8 cellular contexts compared by ENCODE assay signal in the genomic region with DNA sequence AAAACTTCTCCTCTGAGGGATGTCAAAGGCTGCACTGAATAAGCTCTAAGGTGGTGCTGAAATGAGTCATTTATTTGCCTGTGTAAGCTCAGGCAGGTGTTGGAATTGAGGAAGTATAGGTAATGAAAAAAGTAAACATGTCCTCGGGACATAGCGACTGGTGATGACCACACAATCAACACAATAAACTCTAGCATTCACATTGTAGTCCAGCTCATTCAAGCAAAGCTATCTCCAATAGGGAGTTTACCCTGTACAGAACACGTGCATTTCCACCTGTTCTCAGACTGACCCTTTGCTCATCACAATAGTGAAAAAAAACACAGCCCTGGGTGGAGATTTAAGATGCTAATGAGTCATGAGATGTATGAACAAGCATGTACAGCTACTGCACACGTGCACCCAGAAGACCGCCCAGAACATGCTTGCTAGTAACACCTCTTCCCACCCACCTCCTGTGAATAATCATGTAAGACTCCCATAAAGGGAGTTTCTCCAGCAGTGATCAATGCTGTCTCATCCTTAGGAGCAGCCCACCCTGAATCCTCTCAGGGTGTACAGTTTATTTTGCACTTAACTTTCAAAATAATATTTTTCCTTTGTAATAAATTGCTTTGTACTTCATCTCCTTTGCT. TPM values are rescaled to one million over a fixed set of nuclear protein-coding genes. Genes with fewer than 3 reads are reported as not detected.
DNase-seq lines count a peak whose midpoint lies in the region; ATAC-seq and TF ChIP-seq lines count a peak whose summit lies in the region.

No MANE protein-coding gene starts in this region.

- intact Hi-C loops in body of pancreas (cut with DNase I): no loop called here

- H3K4me3 ChIP-seq in GM06990 (replicated peaks; ENCODE audit: low read depth, low read length) (peak overlapping the region; percentile 59), body of pancreas (no peak overlapping the region), lung (no peak overlapping the region)

- peak overlapping the region; percentile 94 to 99 for H3K27ac Mint-ChIP-seq in T-cell
- peak overlapping the region; percentile 94 for H3K27ac Mint-ChIP-seq in stimulated activated naive B cell treated with anti-CD40 and anti-IgM and Interleukin-4, amounts not matched to agents 10 μg/mL and 1 μg/mL and 100 μg/mL, for 72 hours

- H3K36me3 Mint-ChIP-seq in T-cell: peaks cover 9% of the 10 kb centered on the region
- H3K36me3 Mint-ChIP-seq in stimulated activated naive B cell treated with anti-CD40 and anti-IgM and Interleukin-4, amounts not matched to agents 10 μg/mL and 1 μg/mL and 100 μg/mL, for 72 hours: peaks cover 0 to 4% of the 10 kb centered on the region in 2 donors

- H3K27ac ChIP-seq in body of pancreas (peak overlapping the region; percentile 75 to 93 (median 91)), lung (ENCODE audit: low read depth in 1 of 2, low read length in 1 of 2) (peak overlapping the region; percentile 85 to 93)

- H3K4me1 ChIP-seq in body of pancreas: peaks cover 60% of the 10 kb centered on the region
- peaks cover 0 to 17% of the 10 kb centered on the region in 2 donors for H3K4me1 ChIP-seq in lung (ENCODE audit: control insufficient read depth in 2 of 2, insufficient read depth in 2 of 2, low read length in 2 of 2)

- no peaks in the 10 kb centered on the region; the same call in 1 of the 2 replicates for H3K36me3 ChIP-seq in GM06990 (ENCODE audit: control insufficient read depth, insufficient read depth, low read length)
- H3K36me3 ChIP-seq in body of pancreas (replicated peaks in 1 of 2; ENCODE audit: insufficient read depth in 1 of 2, low read depth in 2 of 2): no peaks in the 10 kb centered on the region
- no peaks in the 10 kb centered on the region for H3K36me3 ChIP-seq in lung (ENCODE audit: control insufficient read depth in 2 of 2, insufficient read depth in 2 of 2, low read length in 2 of 2)

- H3K9me3 ChIP-seq in body of pancreas (no peaks in the 10 kb centered on the region), lung (ENCODE audit: control insufficient read depth in 2 of 2, insufficient read depth in 1 of 2, low read length in 1 of 2) (peaks cover 0 to 3% of the 10 kb centered on the region in 2 donors)

- WGBS in body of pancreas, 2 donors: 15 to 20% methylated on average over 5 of the region's 5 CpGs
- WGBS in lung, 2 donors: 10 to 23% methylated on average over 5 of the region's 5 CpGs

- CTCF ChIA-PET in T-cell (lab: Charles Lee): interaction anchor here in 1 of 2 donors (0.8 to 1.3 kb wide), 2 partner anchors 163 to 241 kb away, joined by 3 to 8 read pairs; no protein-coding TSS in a partner anchor

- peaks cover 60 to 73% (median 66%) of the 10 kb centered on the region in 3 donors for H3K4me1 Mint-ChIP-seq in T-cell
- peaks cover 28 to 48% of the 10 kb centered on the region in 2 donors for H3K4me1 Mint-ChIP-seq in stimulated activated naive B cell treated with anti-CD40 and anti-IgM and Interleukin-4, amounts not matched to agents 10 μg/mL and 1 μg/mL and 100 μg/mL, for 72 hours

- peak overlapping the region; percentile 72 to 86 (median 83) for H3K4me3 Mint-ChIP-seq in T-cell
- peak overlapping the region; percentile 90 to 92 for H3K4me3 Mint-ChIP-seq in stimulated activated naive B cell treated with anti-CD40 and anti-IgM and Interleukin-4, amounts not matched to agents 10 μg/mL and 1 μg/mL and 100 μg/mL, for 72 hours

- POLR2A ChIA-PET in T-cell (lab: Charles Lee): interaction anchor here in 1 of 2 donors (0.7 to 0.9 kb wide), 2 partner anchors 66 to 150 kb away, joined by 4 to 6 read pairs; no protein-coding TSS in a partner anchor

- DNase-seq in GM06990 (ENCODE audit: extremely low read depth, insufficient read length) (peak; percentile 71), HCEC 1CT (peak; percentile 73), M059J (ENCODE audit: low read depth) (peak; percentile 82), T-cell (peak in 32 of 34 experiments; percentile 6 to 68 (median 43)), body of pancreas (peak; percentile 14 to 59 (median 43)), lung (ENCODE audit: low spot score) (no peak), NCI-H1092 treated with DMSO at 0.1 percent for 48 hours (lab: John Stamatoyannopoulos, UW) (no peak)
- DNase-seq in stimulated activated naive B cell treated with anti-CD40 and anti-IgM and Interleukin-4, amounts not matched to agents 10 μg/mL and 1 μg/mL and 100 μg/mL, for 72 hours: peak; percentile 51

- TF ChIP-seq POLR2A in body of pancreas (IDR thresholded peaks at IDR 0.05): peak in 2 of 3 donors; percentile 22 to 32

- no peak for TF ChIP-seq CTCF in GM06990 (IDR thresholded peaks at IDR 0.05; ENCODE audit: insufficient read depth, low read length, poor library complexity, severe bottlenecking)
- peak in 1 of 7 experiments; percentile 6 for TF ChIP-seq CTCF in body of pancreas (IDR thresholded peaks at IDR 0.05)
- TF ChIP-seq CTCF in lung (IDR thresholded peaks at IDR 0.05; ENCODE audit: control extremely low read depth, extremely low read depth): no peak

- no peaks in the 10 kb centered on the region for H3K27me3 Mint-ChIP-seq in T-cell
- no peaks in the 10 kb centered on the region for H3K27me3 Mint-ChIP-seq in stimulated activated naive B cell treated with anti-CD40 and anti-IgM and Interleukin-4, amounts not matched to agents 10 μg/mL and 1 μg/mL and 100 μg/mL, for 72 hours

- ATAC-seq in T-cell (replicated peaks in 1 of 4) (peak; percentile 71 to 78 (median 76)), body of pancreas (peak; percentile 88), lung (ENCODE audit: insufficient read depth, low FRiP score) (peak; percentile 75)
- ATAC-seq in stimulated activated naive B cell treated with anti-CD40 and anti-IgM and Interleukin-4, amounts not matched to agents 10 μg/mL and 1 μg/mL and 100 μg/mL, for 72 hours (replicated peaks): peak; percentile 79 to 82

- H3K9me3 Mint-ChIP-seq in T-cell: no peaks in the 10 kb centered on the region
- H3K9me3 Mint-ChIP-seq in stimulated activated naive B cell treated with anti-CD40 and anti-IgM and Interleukin-4, amounts not matched to agents 10 μg/mL and 1 μg/mL and 100 μg/mL, for 72 hours: peaks cover 3% of the 10 kb centered on the region in 2 donors

- H3K27me3 ChIP-seq in GM06990 (replicated peaks; ENCODE audit: control insufficient read depth, insufficient read depth, low read length) (no peaks in the 10 kb centered on the region), body of pancreas (no peaks in the 10 kb centered on the region), lung (ENCODE audit: control insufficient read depth, insufficient read depth) (no peaks in the 10 kb centered on the region)

RNA-seq across cellular contexts. Expression of gene POU5F1, which starts 33.0 kb away (rescaled TPM):
- total RNA-seq in M059J (2014; rRNA removed; shearing (Covaris generic)): 0.39 TPM in 1 of 2 replicates, not detected in the other
- total RNA-seq in T-cell: 1 to 10 TPM in 3 of 5 donors, under 1 TPM in 1, not detected in 1; 0.61 to 3.9 (median 2.9) TPM
- total RNA-seq in body of pancreas: 10 to 100 TPM in 1 of 2 donors, 1 to 10 TPM in 1; 4.9 to 37.6 TPM
- total RNA-seq in lung: 10 to 100 TPM in 1 of 2 donors, 1 to 10 TPM in 1; 2.2 to 19.5 TPM
- polyA plus RNA-seq in lung: 1 to 10 TPM; 1.5 to 2.5 TPM

RNA-seq across cellular contexts. Expression of gene TCF19, which starts 45.1 kb away (rescaled TPM):
- total RNA-seq in M059J (2014; rRNA removed; shearing (Covaris generic)): 84.1 and 130 TPM in 2 replicates
- total RNA-seq in T-cell (10 to 100 TPM in 1 of 5 donors, 1 to 10 TPM in 4; 5.9 to 10.8 (median 9.6) TPM), body of pancreas (1 to 10 TPM; 1.8 to 2.0 TPM), lung (1 to 10 TPM; 5.4 to 9.4 TPM)
- 1 to 10 TPM; 4.1 to 4.9 TPM for polyA plus RNA-seq in lung

RNA-seq across cellular contexts. Expression of gene CCHCR1, which starts 45.9 kb away (rescaled TPM):
- 25.5 and 25.9 TPM in 2 replicates for total RNA-seq in M059J (2014; rRNA removed; shearing (Covaris generic))
- total RNA-seq in T-cell (10 to 100 TPM; 20.7 to 38.6 (median 28.1) TPM), body of pancreas (10 to 100 TPM; 15.6 to 28.7 TPM), lung (10 to 100 TPM; 20.0 to 32.8 TPM)
- polyA plus RNA-seq in lung: 10 to 100 TPM; 11.0 to 14.3 TPM

Comparison
In these comparisons a context has a peak if more than half of its experiments do, and no peak if none do; other contexts are left out.
1. DNase-seq: peak in GM06990 (single experiment), HCEC 1CT (single experiment), M059J (single experiment), T-cell (32 of 34), body of pancreas (4 of 4) and stimulated activated naive B cell treated with anti-CD40 and anti-IgM and Interleukin-4, amounts not matched to agents 10 μg/mL and 1 μg/mL and 100 μg/mL, for 72 hours (single experiment); none in lung (single experiment) and NCI-H1092 treated with DMSO at 0.1 percent for 48 hours (single experiment).
2. Peak in every context shown above with its lines, with median percentiles within 50 percentile points of each other: ATAC-seq.